Comparison of ENCODE assay signal across 23 cellular contexts in the genomic region with DNA sequence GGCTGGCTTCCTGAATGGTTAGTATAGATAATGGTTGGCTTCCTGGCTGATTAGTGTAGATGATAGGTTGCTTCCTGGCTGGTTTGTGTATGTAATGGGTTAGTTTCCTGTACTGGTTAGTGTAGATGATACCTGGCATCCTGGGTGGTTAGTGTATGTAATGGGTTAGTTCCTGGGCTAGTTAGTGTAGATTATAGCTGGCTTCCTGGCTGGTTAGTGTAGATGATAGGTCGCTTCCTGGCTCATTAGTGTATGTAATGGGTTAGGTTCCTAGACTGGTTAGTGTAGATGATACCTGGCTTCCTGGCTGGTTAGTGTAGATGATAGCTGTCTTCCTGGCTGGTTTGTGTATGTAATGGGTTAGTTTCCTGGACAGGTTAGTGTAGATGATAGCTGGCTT.
"Had no signal": no experiment of that assay in that cellular context is flagged by ENCODE, and none has a peak within 500 bp of the region (broad histone marks: within the 10 kb centered on the region; RNA-seq: fewer than 3 reads in every experiment).

No MANE protein-coding gene starts in this region.

- ATAC-seq: left colon; left lung; lower lobe of right lung; naive thymus-derived CD8-positive, alpha-beta T cell; sciatic nerve; stimulated activated naive B cell treated with anti-CD40 and anti-IgM and Interleukin-4, amounts not matched to agents 10 μg/mL and 1 μg/mL and 100 μg/mL, for 72 hours; stimulated activated naive CD8-positive, alpha-beta T cell treated with anti-CD3 and anti-CD28 coated beads, Interleukin-15, Interleukin-2, amounts not matched to agents 100 U/mL and 50 U/mL, for 24 hours had no signal

- H3K4me3 ChIP-seq: left lung, lower lobe of right lung, ovary, right atrium auricular region, skin epidermis, tibial nerve, vagina had no signal

- DNase-seq: hypothalamus; immature natural killer cell; left colon; lower lobe of right lung; mammary epithelial cell; mesenchymal stem cell; naive thymus-derived CD8-positive, alpha-beta T cell; ovary; stimulated activated CD4-positive, alpha-beta T cell treated with anti-CD3 and anti-CD28 coated beads, Interleukin-12 subunit alpha, Interleukin-12 subunit beta, amount 100 ng/mL, for 4 hours; stimulated activated CD4-positive, alpha-beta T cell treated with anti-CD3 and anti-CD28 coated beads, Interleukin-15, amount 100 ng/mL, for 24 hours; stimulated activated CD4-positive, alpha-beta T cell treated with anti-CD3 and anti-CD28 coated beads, Interleukin-2, amount 100 ng/mL, for 24 hours; stimulated activated CD4-positive, alpha-beta T cell treated with anti-CD3 and anti-CD28 coated beads, Interleukin-4, amount 100 ng/mL, for 1 hour; stimulated activated naive B cell treated with anti-CD40 and anti-IgM and Interleukin-4, amounts not matched to agents 10 μg/mL and 1 μg/mL and 100 μg/mL, for 72 hours; stimulated activated naive CD8-positive, alpha-beta T cell treated with anti-CD3 and anti-CD28 coated beads, Interleukin-15, Interleukin-2, amounts not matched to agents 100 U/mL and 50 U/mL, for 24 hours; substantia nigra had no signal

- H3K36me3 Mint-ChIP-seq: immature natural killer cell; stimulated activated naive B cell treated with anti-CD40 and anti-IgM and Interleukin-4, amounts not matched to agents 10 μg/mL and 1 μg/mL and 100 μg/mL, for 72 hours had no signal

- H3K27ac Mint-ChIP-seq: naive thymus-derived CD8-positive, alpha-beta T cell; progenitor cell of endocrine pancreas; stimulated activated naive B cell treated with anti-CD40 and anti-IgM and Interleukin-4, amounts not matched to agents 10 μg/mL and 1 μg/mL and 100 μg/mL, for 72 hours; type B pancreatic cell had no signal

- H3K4me1 Mint-ChIP-seq: stimulated activated naive B cell treated with anti-CD40 and anti-IgM and Interleukin-4, amounts not matched to agents 10 μg/mL and 1 μg/mL and 100 μg/mL, for 72 hours had no signal

- H3K4me3 Mint-ChIP-seq: immature natural killer cell; naive thymus-derived CD8-positive, alpha-beta T cell; stimulated activated naive B cell treated with anti-CD40 and anti-IgM and Interleukin-4, amounts not matched to agents 10 μg/mL and 1 μg/mL and 100 μg/mL, for 72 hours; type B pancreatic cell had no signal
